ENCODE assay signal across 17 cellular contexts in the genomic region with DNA sequence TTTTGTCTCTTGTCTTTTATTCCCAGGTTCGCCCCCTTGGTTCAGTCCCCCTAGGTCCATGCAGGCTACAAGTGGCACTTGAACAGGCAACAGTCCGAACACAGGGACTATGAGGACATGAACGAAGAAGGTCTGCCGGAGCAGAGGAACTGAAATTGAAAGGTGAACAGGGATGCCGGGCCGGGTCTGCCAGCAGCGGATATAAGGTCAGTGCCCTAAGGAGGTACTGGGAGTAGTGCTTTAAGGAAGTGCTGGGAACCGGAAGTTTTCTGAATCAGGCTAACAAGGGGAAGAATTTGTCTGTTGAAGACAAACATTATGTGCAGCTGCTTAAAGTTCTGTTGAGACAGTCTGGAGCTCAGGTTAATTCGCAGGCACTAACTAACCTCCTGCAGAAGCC. TPM values are rescaled to one million over a fixed set of nuclear protein-coding genes. Genes with fewer than 3 reads are reported as not detected.
DNase-seq lines count a peak whose midpoint lies in the region; ATAC-seq and TF ChIP-seq lines count a peak whose summit lies in the region.
"Had no signal": no experiment of that assay in that cellular context is flagged by ENCODE, and none has a peak within 500 bp of the region (broad histone marks: within the 10 kb centered on the region; RNA-seq: fewer than 3 reads in every experiment).

No MANE protein-coding gene starts in this region.

- no peaks in the 10 kb centered on the region for H3K27me3 ChIP-seq in IMR-90 (ENCODE audit: control insufficient read depth, insufficient read depth, low read length)
- H3K27me3 ChIP-seq: adrenal gland, upper lobe of left lung had no signal

- peak; percentile 23 for DNase-seq in CD1c-positive myeloid dendritic cell (ENCODE audit: extremely low spot score)
- DNase-seq in IMR-90 = no peak
- no peak for DNase-seq in UCSD-AML1 (lab: John Stamatoyannopoulos, UW; ENCODE audit: unreplicated experiment)
- DNase-seq in GF-D8 (lab: John Stamatoyannopoulos, UW) = no peak
- DNase-seq in omental fat pad (ENCODE audit: low spot score) = no peak
- DNase-seq: activated T-cell treated with anti-CD3 and anti-CD28 coated beads, Interleukin-2, amount 50 U/mL, for 4 hours; adrenal gland; DMS 273 treated with DMSO at 0.1 percent for 48 hours; KG1; NCI-H187 treated with DMSO at 0.1 percent for 48 hours; NCI-H748 treated with DMSO at 0.1 percent for 48 hours; stimulated activated CD4-positive, alpha-beta T cell treated with anti-CD3 and anti-CD28 coated beads, Interleukin-1b, Interleukin-23, amount 100 ng/mL, for 48 hours; upper lobe of left lung had no signal

- H3K9me1 ChIP-seq in IMR-90 (ENCODE audit: insufficient read depth, low read length) = peaks cover 10% of the 10 kb centered on the region

- no TSS peak for BruUV-seq in IMR-90 (replicated peaks; lab: Mats Ljungman, UMichigan)

- peak overlapping the region; percentile 94 for H3K4ac ChIP-seq in IMR-90 (ENCODE audit: low read depth, low read length)

- H3K56ac ChIP-seq in IMR-90 (ENCODE audit: extremely low read depth, insufficient read depth, low read length) = no peak overlapping the region

- TF ChIP-seq POLR2A in IMR-90 (IDR thresholded peaks at IDR 0.05; ENCODE audit: low read depth, low read length) = no peak

- WGBS in IMR-90 (ENCODE audit: extremely low coverage in 2 of 2, insufficient read length in 1 of 2), 2 experiments = 96% methylated on average over 5 of the region's 9 CpGs; no CpG with 5 or more reads in 1 of the 2 experiments
- WGBS in mesodermal cell (ENCODE audit: insufficient coverage in 2 of 2), 2 experiments = 88 to 94% methylated on average over 8 to 9 of the region's 9 CpGs

- H3K36me3 ChIP-seq in IMR-90 (ENCODE audit: control insufficient read depth, insufficient read depth, low read length) (no peaks in the 10 kb centered on the region), mesodermal cell (ENCODE audit: control insufficient read depth, insufficient read depth, low read length) (no peaks in the 10 kb centered on the region)
- H3K36me3 ChIP-seq: adrenal gland, prostate gland, upper lobe of left lung had no signal

- peak overlapping the region; percentile 49 to 75; a peak in 2 of 4 replicates for H4K8ac ChIP-seq in IMR-90 (ENCODE audit: low read depth in 2 of 2, low read length in 2 of 2)

- peak overlapping the region; percentile 85; the same call in 2 of the 3 replicates for H2BK15ac ChIP-seq in IMR-90 (ENCODE audit: low read depth, low read length)

- H2AK5ac ChIP-seq in IMR-90 (ENCODE audit: low read depth, low read length) = peak overlapping the region; percentile 79

- H3K9ac ChIP-seq in IMR-90 (ENCODE audit: low read depth, low read length) = no peak overlapping the region

- H3K4me1 ChIP-seq in IMR-90 (ENCODE audit: control insufficient read depth, insufficient read depth, low read length) = peaks cover 21% of the 10 kb centered on the region
- H3K4me1 ChIP-seq in mesodermal cell (ENCODE audit: control insufficient read depth, insufficient read depth, low read length, poor library complexity, severe bottlenecking) = peaks cover 48% of the 10 kb centered on the region
- H3K4me1 ChIP-seq: prostate gland had no signal

- H2AFZ ChIP-seq in IMR-90 (replicated peaks; ENCODE audit: low read length, poor library complexity) = peak overlapping the region; percentile 46

- in situ Hi-C loops in IMR-90 (cut with MboI; ENCODE audit: low sequenced_read_pairs) = no loop called here

- CTCF ChIA-PET in IMR-90 (lab: Yijun Ruan, JAX) = no interaction called here

- no peak overlapping the region for H3K4me2 ChIP-seq in IMR-90 (ENCODE audit: low read depth, low read length)

- H3K4me3 ChIP-seq in IMR-90 (ENCODE audit: insufficient read depth, low read depth, low read length) (no peak overlapping the region), mesodermal cell (ENCODE audit: extremely low read depth, insufficient read depth, low read length, poor library complexity, severe bottlenecking) (no peak overlapping the region)
- H3K4me3 ChIP-seq: adrenal gland, prostate gland, upper lobe of left lung had no signal

- dilution Hi-C loops in IMR-90 (cut with HindIII; ENCODE audit: low sequenced_read_pairs, unreplicated experiment) = no loop called here

- H3K18ac ChIP-seq in IMR-90 (ENCODE audit: low read depth, low read length) = peak overlapping the region; percentile 36

- peak overlapping the region; percentile 19 for H4K5ac ChIP-seq in IMR-90 (ENCODE audit: low read depth, low read length)

- ATAC-seq in IMR-90 (ENCODE audit: low read depth) (no peak), HG03565 (IDR thresholded peaks at IDR 0.05; ENCODE audit: unreplicated experiment) (no peak), omental fat pad (ENCODE audit: low FRiP score) (no peak)
- ATAC-seq: activated T-cell treated with anti-CD3 and anti-CD28 coated beads, Interleukin-2, amount 50 U/mL, for 4 hours had no signal

- POLR2A ChIA-PET in IMR-90 (lab: Charles Lee; ENCODE audit: unreplicated experiment) = no interaction called here

- H3K14ac ChIP-seq in IMR-90 (replicated peaks; ENCODE audit: low read depth, low read length) = no peak overlapping the region; the same call in 1 of the 2 replicates

- peak overlapping the region; percentile 90 for H2BK120ac ChIP-seq in IMR-90 (ENCODE audit: low read depth, low read length)

- H3K79me1 ChIP-seq in IMR-90 (ENCODE audit: low read depth in 1 of 2, low read length in 2 of 2) = no peaks in the 10 kb centered on the region

- no peak for TF ChIP-seq RAD21 in IMR-90 (IDR thresholded peaks at IDR 0.05; ENCODE audit: low read length)

- H4K91ac ChIP-seq in IMR-90 (ENCODE audit: insufficient read depth, low read depth, low read length) = peak overlapping the region; percentile 70

- no peak overlapping the region for H2AK9ac ChIP-seq in IMR-90 (replicated peaks; ENCODE audit: low read depth, low read length, poor library complexity)

- H3K9me3 ChIP-seq in IMR-90 (ENCODE audit: control insufficient read depth, insufficient read depth, low read length) (no peaks in the 10 kb centered on the region), mesodermal cell (ENCODE audit: control insufficient read depth, low read length) (peaks cover 14% of the 10 kb centered on the region)
- H3K9me3 ChIP-seq: prostate gland had no signal

- intact Hi-C loops in IMR-90 (cut with micrococcal nuclease) = no loop called here

- peak overlapping the region; percentile 13 for H2BK5ac ChIP-seq in IMR-90 (ENCODE audit: low read depth, low read length, poor library complexity, severe bottlenecking)

- H4K20me1 ChIP-seq in IMR-90 (ENCODE audit: insufficient read depth, low read length) = no peaks in the 10 kb centered on the region

- peak overlapping the region; percentile 63 for H2BK20ac ChIP-seq in IMR-90 (ENCODE audit: low read depth, low read length)

- H3K27ac ChIP-seq in IMR-90 (ENCODE audit: insufficient read depth, low read length) (peak overlapping the region; percentile 63), VCaP (peak overlapping the region; percentile 89), mesodermal cell (ENCODE audit: low read depth, low read length, severe bottlenecking) (peak overlapping the region; percentile 91)
- H3K27ac ChIP-seq: prostate gland had no signal

- TF ChIP-seq CTCF in IMR-90 (conservative IDR thresholded peaks at IDR 0.05; ENCODE audit: low read depth, low read length) (no peak), VCaP (conservative IDR thresholded peaks at IDR 0.05) (no peak), omental fat pad (IDR thresholded peaks at IDR 0.05) (no peak)

- no peak overlapping the region for H3K23ac ChIP-seq in IMR-90 (ENCODE audit: low read depth, low read length)

TF ChIP-seq in IMR-90, 13 proteins besides CTCF, POLR2A, EP300 and RAD21:
- TF ChIP-seq SMC3 (IDR thresholded peaks at IDR 0.05; ENCODE audit: low read depth, low read length) = no peak

RNA-seq across cellular contexts. Expression of a gene that starts 46.8 kb away (rescaled TPM):
- total RNA-seq in IMR-90 (2012; rRNA removed) (3.4 and 14.2 TPM in 2 replicates), omental fat pad (10 to 100 TPM in 2 of 4 donors, 1 to 10 TPM in 2; 8.0 to 12.4 (median 10.9) TPM)
- polyA plus RNA-seq in IMR-90 (2012; rRNA removed) = 10.0 and 11.5 TPM in 2 replicates
- polyA plus RNA-seq in IMR-90 (2012; cell fraction: cytosol; rRNA removed) = 0.87 and 1.00 TPM in 2 replicates
- 0.20 and 1.8 TPM in 2 replicates for polyA plus RNA-seq in IMR-90 (2012; cell fraction: nucleus; rRNA removed; ENCODE audit: low replicate concordance)
- polyA plus RNA-seq in mesodermal cell (2013, experiment 1 of 2) = 20.9 TPM
- 24.4 TPM for polyA plus RNA-seq in mesodermal cell (2013, experiment 2 of 2)

RNA-seq across cellular contexts. Expression of a gene that starts 47.0 kb away (rescaled TPM):
- total RNA-seq in IMR-90 (2012; rRNA removed) (40.5 and 48.8 TPM in 2 replicates), omental fat pad (10 to 100 TPM; 26.5 to 47.8 (median 33.8) TPM)
- polyA plus RNA-seq in IMR-90 (2012; rRNA removed) = 27.6 and 30.9 TPM in 2 replicates
- 17.6 and 18.4 TPM in 2 replicates for polyA plus RNA-seq in IMR-90 (2012; cell fraction: cytosol; rRNA removed)
- 62.0 and 94.0 TPM in 2 replicates for polyA plus RNA-seq in IMR-90 (2012; cell fraction: nucleus; rRNA removed; ENCODE audit: low replicate concordance)
- 40.8 TPM for polyA plus RNA-seq in mesodermal cell (2013, experiment 1 of 2)
- polyA plus RNA-seq in mesodermal cell (2013, experiment 2 of 2) = 42.1 TPM
